In genomic region chr7:134691820-134692705, GRCh38 we compare ENCODE assay signal across 10 cellular contexts. TPM values are rescaled to one million over a fixed set of nuclear protein-coding genes. Genes with fewer than 3 reads are reported as not detected.
DNase-seq lines count a peak whose midpoint lies in the region; ATAC-seq and TF ChIP-seq lines count a peak whose summit lies in the region.
"Had no signal": no experiment of that assay in that cellular context is flagged by ENCODE, and none has a peak within 500 bp of the region (broad histone marks: within the 10 kb centered on the region; RNA-seq: fewer than 3 reads in every experiment).

No MANE protein-coding gene starts in this region.

- no peaks in the 10 kb centered on the region for H3K36me3 ChIP-seq in adipocyte (ENCODE audit: control insufficient read depth, insufficient read depth, low read length, severe bottlenecking)
- no peaks in the 10 kb centered on the region for H3K36me3 ChIP-seq in stomach
- H3K36me3 ChIP-seq in SJCRH30, result no peaks in the 10 kb centered on the region

- no peak for TF ChIP-seq CTCF in fibroblast of the aortic adventitia (IDR thresholded peaks at IDR 0.05; ENCODE audit: insufficient read depth, low read length)
- no peak for TF ChIP-seq CTCF in stomach (IDR thresholded peaks at IDR 0.05)

- H3K9ac ChIP-seq in adipocyte (ENCODE audit: low read length), result peak overlapping the region; percentile 88

- intact Hi-C loops in stomach (cut with DNase I; ENCODE audit: low total_unique reads), result loop anchor here (10.0 kb wide), 1 partner anchor 263 kb away; no protein-coding TSS in a partner anchor

- TF ChIP-seq POLR2A in stomach (IDR thresholded peaks at IDR 0.05), result no peak

- DNase-seq in EL, result peak; percentile 90
- peak; percentile 95 for DNase-seq in adipocyte (ENCODE audit: low read depth)
- peak; percentile 89 for DNase-seq in fibroblast of the aortic adventitia (ENCODE audit: low read depth)
- DNase-seq in stomach, result no peak
- no peak for DNase-seq in AML-193 (lab: John Stamatoyannopoulos, UW)
- no peak for DNase-seq in SJCRH30
- DNase-seq in NCI-H524 treated with DMSO at 0.1 percent for 48 hours (lab: John Stamatoyannopoulos, UW), result no peak
- DNase-seq: activated CD4-positive, CD25-positive, alpha-beta regulatory T cell; effector CD4-positive, alpha-beta T cell had no signal

- H3K27me3 ChIP-seq in adipocyte (replicated peaks; ENCODE audit: control insufficient read depth, insufficient read depth, low read length) (no peaks in the 10 kb centered on the region), stomach (peaks cover 0 to 4% (median 0%) of the 10 kb centered on the region in 3 donors), SJCRH30 (no peaks in the 10 kb centered on the region)

- H3K27ac ChIP-seq in stomach, result peak overlapping the region in 4 of 5 donors; percentile 65 to 84 (median 76)
- H3K27ac ChIP-seq in SJCRH30, result no peak overlapping the region

- H3K9me3 ChIP-seq in adipocyte (ENCODE audit: control insufficient read depth, low read length) (no peaks in the 10 kb centered on the region), stomach (no peaks in the 10 kb centered on the region), SJCRH30 (replicated peaks) (no peaks in the 10 kb centered on the region)

- no peak overlapping the region for H3K4me3 ChIP-seq in adipocyte (ENCODE audit: low read length)
- H3K4me3 ChIP-seq in fibroblast of the aortic adventitia (ENCODE audit: low read depth, low read length), result no peak overlapping the region
- no peak overlapping the region for H3K4me3 ChIP-seq in stomach
- no peak overlapping the region for H3K4me3 ChIP-seq in SJCRH30

- no peak for TF ChIP-seq EP300 in stomach (IDR thresholded peaks at IDR 0.05)

- no peak for ATAC-seq in GM19328 (IDR thresholded peaks at IDR 0.05; ENCODE audit: unreplicated experiment)

- peaks cover 67% of the 10 kb centered on the region for H3K4me1 ChIP-seq in adipocyte (ENCODE audit: control insufficient read depth, insufficient read depth, low read length)
- peaks cover 0 to 39% (median 17%) of the 10 kb centered on the region in 4 donors for H3K4me1 ChIP-seq in stomach
- peaks cover 22% of the 10 kb centered on the region; the same call in 1 of the 2 replicates for H3K4me1 ChIP-seq in SJCRH30

- 48 to 69% (median 52%) methylated on average over 10 of the region's 10 CpGs for WGBS in stomach, 5 donors

RNA-seq across cellular contexts. Expression of gene BPGM, which starts 45.4 kb away (rescaled TPM):
- total RNA-seq in fibroblast of the aortic adventitia (ENCODE audit: low replicate concordance) (20.0 and 52.4 TPM in 2 replicates), stomach (10 to 100 TPM in 3 of 5 donors, 1 to 10 TPM in 2; 4.7 to 47.3 (median 20.2) TPM)
- polyA plus RNA-seq in stomach, result 10 to 100 TPM; 13.0 to 22.5 (median 19.4) TPM
- total RNA-seq in SJCRH30 (2014; rRNA removed; shearing (Covaris generic)), result 18.8 and 20.6 TPM in 2 replicates

Comparison
In these comparisons a context has a peak if more than half of its experiments do, and no peak if none do; other contexts are left out.
1. DNase-seq: peak in EL (single experiment), adipocyte (single experiment) and fibroblast of the aortic adventitia (single experiment); none in stomach (single experiment), AML-193 (0 of 2), SJCRH30 (0 of 2) and NCI-H524 treated with DMSO at 0.1 percent for 48 hours (single experiment).